In the genomic region with DNA sequence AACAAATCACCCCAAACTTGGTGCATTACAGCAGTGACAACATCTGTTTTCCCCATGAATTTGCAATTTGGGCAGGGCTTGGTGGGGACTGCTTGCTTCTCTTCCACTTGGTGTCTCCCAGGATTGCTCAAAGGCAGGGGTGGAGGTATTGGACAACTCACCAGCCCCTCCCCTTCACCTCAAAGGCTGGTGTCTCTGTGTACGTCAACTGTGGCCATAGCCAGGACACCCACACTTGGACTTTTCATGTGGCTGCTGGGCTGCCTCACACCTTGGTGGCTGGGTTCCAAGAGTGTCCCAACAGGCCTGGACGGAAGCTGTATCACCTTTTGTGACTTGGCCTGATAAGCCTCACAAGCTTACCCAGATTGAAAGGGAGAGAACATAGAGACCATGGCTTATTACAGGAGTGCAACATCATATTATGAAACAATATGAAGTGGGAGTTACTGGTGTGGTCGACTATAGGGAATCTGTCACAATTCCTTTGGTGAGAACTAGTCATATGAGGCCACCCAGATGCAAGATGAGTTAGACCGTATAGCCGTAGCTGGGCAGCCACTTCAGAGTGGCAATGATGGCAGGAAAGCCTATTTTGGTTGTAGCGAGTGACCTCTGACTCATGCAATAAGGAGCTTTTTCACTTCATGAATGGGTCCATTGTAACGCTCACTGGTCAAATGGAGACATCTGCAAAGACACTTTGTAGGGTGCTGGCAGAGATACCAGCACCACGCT, we compare ENCODE assay signal across 2 cellular contexts.
A peak's percentile ranks its signal among the peaks of the same experiment; 100 is the strongest.
TF ChIP-seq lines count a peak whose summit lies in the region.

No MANE protein-coding gene starts in this region.

TF ChIP-seq in WTC11, 78 proteins besides CTCF, POLR2A, EP300 and RAD21 (continued from another document):
- TF ChIP-seq, protein P1, sequence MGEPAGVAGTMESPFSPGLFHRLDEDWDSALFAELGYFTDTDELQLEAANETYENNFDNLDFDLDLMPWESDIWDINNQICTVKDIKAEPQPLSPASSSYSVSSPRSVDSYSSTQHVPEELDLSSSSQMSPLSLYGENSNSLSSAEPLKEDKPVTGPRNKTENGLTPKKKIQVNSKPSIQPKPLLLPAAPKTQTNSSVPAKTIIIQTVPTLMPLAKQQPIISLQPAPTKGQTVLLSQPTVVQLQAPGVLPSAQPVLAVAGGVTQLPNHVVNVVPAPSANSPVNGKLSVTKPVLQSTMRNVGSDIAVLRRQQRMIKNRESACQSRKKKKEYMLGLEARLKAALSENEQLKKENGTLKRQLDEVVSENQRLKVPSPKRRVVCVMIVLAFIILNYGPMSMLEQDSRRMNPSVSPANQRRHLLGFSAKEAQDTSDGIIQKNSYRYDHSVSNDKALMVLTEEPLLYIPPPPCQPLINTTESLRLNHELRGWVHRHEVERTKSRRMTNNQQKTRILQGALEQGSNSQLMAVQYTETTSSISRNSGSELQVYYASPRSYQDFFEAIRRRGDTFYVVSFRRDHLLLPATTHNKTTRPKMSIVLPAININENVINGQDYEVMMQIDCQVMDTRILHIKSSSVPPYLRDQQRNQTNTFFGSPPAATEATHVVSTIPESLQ (CRISPR knock-in tag; IDR thresholded peaks at IDR 0.05) = no peak

TF ChIP-seq in HepG2, 621 proteins besides CTCF, POLR2A, EP300 and RAD21 (continues in another document):
- TF ChIP-seq, protein P2, sequence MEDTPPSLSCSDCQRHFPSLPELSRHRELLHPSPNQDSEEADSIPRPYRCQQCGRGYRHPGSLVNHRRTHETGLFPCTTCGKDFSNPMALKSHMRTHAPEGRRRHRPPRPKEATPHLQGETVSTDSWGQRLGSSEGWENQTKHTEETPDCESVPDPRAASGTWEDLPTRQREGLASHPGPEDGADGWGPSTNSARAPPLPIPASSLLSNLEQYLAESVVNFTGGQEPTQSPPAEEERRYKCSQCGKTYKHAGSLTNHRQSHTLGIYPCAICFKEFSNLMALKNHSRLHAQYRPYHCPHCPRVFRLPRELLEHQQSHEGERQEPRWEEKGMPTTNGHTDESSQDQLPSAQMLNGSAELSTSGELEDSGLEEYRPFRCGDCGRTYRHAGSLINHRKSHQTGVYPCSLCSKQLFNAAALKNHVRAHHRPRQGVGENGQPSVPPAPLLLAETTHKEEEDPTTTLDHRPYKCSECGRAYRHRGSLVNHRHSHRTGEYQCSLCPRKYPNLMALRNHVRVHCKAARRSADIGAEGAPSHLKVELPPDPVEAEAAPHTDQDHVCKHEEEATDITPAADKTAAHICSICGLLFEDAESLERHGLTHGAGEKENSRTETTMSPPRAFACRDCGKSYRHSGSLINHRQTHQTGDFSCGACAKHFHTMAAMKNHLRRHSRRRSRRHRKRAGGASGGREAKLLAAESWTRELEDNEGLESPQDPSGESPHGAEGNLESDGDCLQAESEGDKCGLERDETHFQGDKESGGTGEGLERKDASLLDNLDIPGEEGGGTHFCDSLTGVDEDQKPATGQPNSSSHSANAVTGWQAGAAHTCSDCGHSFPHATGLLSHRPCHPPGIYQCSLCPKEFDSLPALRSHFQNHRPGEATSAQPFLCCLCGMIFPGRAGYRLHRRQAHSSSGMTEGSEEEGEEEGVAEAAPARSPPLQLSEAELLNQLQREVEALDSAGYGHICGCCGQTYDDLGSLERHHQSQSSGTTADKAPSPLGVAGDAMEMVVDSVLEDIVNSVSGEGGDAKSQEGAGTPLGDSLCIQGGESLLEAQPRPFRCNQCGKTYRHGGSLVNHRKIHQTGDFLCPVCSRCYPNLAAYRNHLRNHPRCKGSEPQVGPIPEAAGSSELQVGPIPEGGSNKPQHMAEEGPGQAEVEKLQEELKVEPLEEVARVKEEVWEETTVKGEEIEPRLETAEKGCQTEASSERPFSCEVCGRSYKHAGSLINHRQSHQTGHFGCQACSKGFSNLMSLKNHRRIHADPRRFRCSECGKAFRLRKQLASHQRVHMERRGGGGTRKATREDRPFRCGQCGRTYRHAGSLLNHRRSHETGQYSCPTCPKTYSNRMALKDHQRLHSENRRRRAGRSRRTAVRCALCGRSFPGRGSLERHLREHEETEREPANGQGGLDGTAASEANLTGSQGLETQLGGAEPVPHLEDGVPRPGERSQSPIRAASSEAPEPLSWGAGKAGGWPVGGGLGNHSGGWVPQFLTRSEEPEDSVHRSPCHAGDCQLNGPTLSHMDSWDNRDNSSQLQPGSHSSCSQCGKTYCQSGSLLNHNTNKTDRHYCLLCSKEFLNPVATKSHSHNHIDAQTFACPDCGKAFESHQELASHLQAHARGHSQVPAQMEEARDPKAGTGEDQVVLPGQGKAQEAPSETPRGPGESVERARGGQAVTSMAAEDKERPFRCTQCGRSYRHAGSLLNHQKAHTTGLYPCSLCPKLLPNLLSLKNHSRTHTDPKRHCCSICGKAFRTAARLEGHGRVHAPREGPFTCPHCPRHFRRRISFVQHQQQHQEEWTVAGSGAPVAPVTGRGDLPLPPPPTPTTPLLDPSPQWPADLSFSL (CRISPR knock-in tag; IDR thresholded peaks at IDR 0.05) = no peak
- TF ChIP-seq NCOA5 (CRISPR knock-in tag; IDR thresholded peaks at IDR 0.05) (no peak), PPARG (CRISPR knock-in tag; conservative IDR thresholded peaks at IDR 0.05) (no peak), FOXJ3 (CRISPR knock-in tag; IDR thresholded peaks at IDR 0.05; ENCODE audit: borderline replicate concordance) (no peak), FOSL2 (CRISPR knock-in tag; IDR thresholded peaks at IDR 0.05) (peak; percentile 90), ZNF577 (CRISPR knock-in tag; IDR thresholded peaks at IDR 0.05; ENCODE audit: borderline replicate concordance, low read depth) (no peak), KDM6A (CRISPR knock-in tag; IDR thresholded peaks at IDR 0.05; ENCODE audit: low read depth) (no peak), NR2F1 (CRISPR knock-in tag; IDR thresholded peaks at IDR 0.05) (peak in 1 of 2 experiments; percentile 41; a peak in 1 of 4 replicates), ZNF614 (CRISPR knock-in tag; IDR thresholded peaks at IDR 0.05; ENCODE audit: borderline replicate concordance) (peak; percentile 56; the same call in 1 of the 2 replicates), TBX2 (CRISPR knock-in tag; IDR thresholded peaks at IDR 0.05; ENCODE audit: borderline replicate concordance) (0 out of 2 replicates have a peak, but pooled peaks have one; percentile 10), TARDBP (CRISPR knock-in tag; IDR thresholded peaks at IDR 0.05) (no peak), ZNF34 (CRISPR knock-in tag; IDR thresholded peaks at IDR 0.05; ENCODE audit: borderline replicate concordance) (0 out of 2 replicates have a peak, but pooled peaks have one; percentile 71), SP5 (CRISPR knock-in tag; IDR thresholded peaks at IDR 0.05; ENCODE audit: borderline replicate concordance, low read depth) (no peak), GATAD2A (CRISPR knock-in tag; IDR thresholded peaks at IDR 0.05) (peak; percentile 61), ZNF724P (CRISPR knock-in tag; IDR thresholded peaks at IDR 0.05; ENCODE audit: borderline replicate concordance) (no peak), CENPX (CRISPR knock-in tag; IDR thresholded peaks at IDR 0.05) (no peak), CBX2 (IDR thresholded peaks at IDR 0.05; ENCODE audit: low read depth, low read length) (no peak), CBX2 (CRISPR knock-in tag; IDR thresholded peaks at IDR 0.05; ENCODE audit: low read depth) (no peak), ZNF616 (CRISPR knock-in tag; IDR thresholded peaks at IDR 0.05; ENCODE audit: low read depth) (no peak), SAFB2 (CRISPR knock-in tag; IDR thresholded peaks at IDR 0.05; ENCODE audit: borderline replicate concordance, low read depth) (no peak), NR2C2 (CRISPR knock-in tag; IDR thresholded peaks at IDR 0.05; ENCODE audit: borderline replicate concordance) (peak; percentile 49; the same call in 1 of the 2 replicates), CREM (IDR thresholded peaks at IDR 0.05) (peak; percentile 24; the same call in 1 of the 2 replicates), CREM (CRISPR knock-in tag; IDR thresholded peaks at IDR 0.05) (no peak), ZFP41 (CRISPR knock-in tag; IDR thresholded peaks at IDR 0.05; ENCODE audit: borderline replicate concordance) (no peak), ZNF883 (CRISPR knock-in tag; IDR thresholded peaks at IDR 0.05; ENCODE audit: not compliant biosample characterization) (no peak), ZSCAN9 (CRISPR knock-in tag; IDR thresholded peaks at IDR 0.05; ENCODE audit: borderline replicate concordance) (no peak), ZNF703 (CRISPR knock-in tag; IDR thresholded peaks at IDR 0.05; ENCODE audit: borderline replicate concordance) (no peak), ATF7-NPFF (CRISPR knock-in tag; IDR thresholded peaks at IDR 0.05; ENCODE audit: low read depth) (no peak), SMC3 (IDR thresholded peaks at IDR 0.05; ENCODE audit: low read length) (no peak), SOX6 (IDR thresholded peaks at IDR 0.05) (no peak), SOX6 (CRISPR knock-in tag; IDR thresholded peaks at IDR 0.05) (peak; percentile 21; the same call in 1 of the 2 replicates), WIZ (CRISPR knock-in tag; IDR thresholded peaks at IDR 0.05) (no peak), ZNF7 (CRISPR knock-in tag; IDR thresholded peaks at IDR 0.05) (peak; percentile 49)
- TF ChIP-seq, protein P3, sequence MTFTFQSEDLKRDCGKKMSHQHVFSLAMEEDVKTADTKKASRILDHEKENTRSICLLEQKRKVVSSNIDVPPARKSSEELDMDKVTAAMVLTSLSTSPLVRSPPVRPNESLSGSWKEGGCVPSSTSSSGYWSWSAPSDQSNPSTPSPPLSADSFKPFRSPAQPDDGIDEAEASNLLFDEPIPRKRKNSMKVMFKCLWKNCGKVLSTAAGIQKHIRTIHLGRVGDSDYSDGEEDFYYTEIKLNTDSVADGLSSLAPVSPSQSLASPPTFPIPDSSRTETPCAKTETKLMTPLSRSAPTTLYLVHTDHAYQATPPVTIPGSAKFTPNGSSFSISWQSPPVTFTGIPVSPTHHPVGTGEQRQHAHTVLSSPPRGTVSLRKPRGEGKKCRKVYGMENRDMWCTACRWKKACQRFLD (CRISPR knock-in tag; IDR thresholded peaks at IDR 0.05; ENCODE audit: borderline replicate concordance) = no peak
- TF ChIP-seq, protein P4, sequence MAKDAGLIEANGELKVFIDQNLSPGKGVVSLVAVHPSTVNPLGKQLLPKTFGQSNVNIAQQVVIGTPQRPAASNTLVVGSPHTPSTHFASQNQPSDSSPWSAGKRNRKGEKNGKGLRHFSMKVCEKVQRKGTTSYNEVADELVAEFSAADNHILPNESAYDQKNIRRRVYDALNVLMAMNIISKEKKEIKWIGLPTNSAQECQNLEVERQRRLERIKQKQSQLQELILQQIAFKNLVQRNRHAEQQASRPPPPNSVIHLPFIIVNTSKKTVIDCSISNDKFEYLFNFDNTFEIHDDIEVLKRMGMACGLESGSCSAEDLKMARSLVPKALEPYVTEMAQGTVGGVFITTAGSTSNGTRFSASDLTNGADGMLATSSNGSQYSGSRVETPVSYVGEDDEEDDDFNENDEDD (CRISPR knock-in tag; IDR thresholded peaks at IDR 0.05; ENCODE audit: borderline replicate concordance) = peak; percentile 13; the same call in 1 of the 2 replicates
- TF ChIP-seq, protein P5, sequence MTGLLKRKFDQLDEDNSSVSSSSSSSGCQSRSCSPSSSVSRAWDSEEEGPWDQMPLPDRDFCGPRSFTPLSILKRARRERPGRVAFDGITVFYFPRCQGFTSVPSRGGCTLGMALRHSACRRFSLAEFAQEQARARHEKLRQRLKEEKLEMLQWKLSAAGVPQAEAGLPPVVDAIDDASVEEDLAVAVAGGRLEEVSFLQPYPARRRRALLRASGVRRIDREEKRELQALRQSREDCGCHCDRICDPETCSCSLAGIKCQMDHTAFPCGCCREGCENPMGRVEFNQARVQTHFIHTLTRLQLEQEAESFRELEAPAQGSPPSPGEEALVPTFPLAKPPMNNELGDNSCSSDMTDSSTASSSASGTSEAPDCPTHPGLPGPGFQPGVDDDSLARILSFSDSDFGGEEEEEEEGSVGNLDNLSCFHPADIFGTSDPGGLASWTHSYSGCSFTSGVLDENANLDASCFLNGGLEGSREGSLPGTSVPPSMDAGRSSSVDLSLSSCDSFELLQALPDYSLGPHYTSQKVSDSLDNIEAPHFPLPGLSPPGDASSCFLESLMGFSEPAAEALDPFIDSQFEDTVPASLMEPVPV (CRISPR knock-in tag; IDR thresholded peaks at IDR 0.05) = no peak
- TF ChIP-seq, protein P6, sequence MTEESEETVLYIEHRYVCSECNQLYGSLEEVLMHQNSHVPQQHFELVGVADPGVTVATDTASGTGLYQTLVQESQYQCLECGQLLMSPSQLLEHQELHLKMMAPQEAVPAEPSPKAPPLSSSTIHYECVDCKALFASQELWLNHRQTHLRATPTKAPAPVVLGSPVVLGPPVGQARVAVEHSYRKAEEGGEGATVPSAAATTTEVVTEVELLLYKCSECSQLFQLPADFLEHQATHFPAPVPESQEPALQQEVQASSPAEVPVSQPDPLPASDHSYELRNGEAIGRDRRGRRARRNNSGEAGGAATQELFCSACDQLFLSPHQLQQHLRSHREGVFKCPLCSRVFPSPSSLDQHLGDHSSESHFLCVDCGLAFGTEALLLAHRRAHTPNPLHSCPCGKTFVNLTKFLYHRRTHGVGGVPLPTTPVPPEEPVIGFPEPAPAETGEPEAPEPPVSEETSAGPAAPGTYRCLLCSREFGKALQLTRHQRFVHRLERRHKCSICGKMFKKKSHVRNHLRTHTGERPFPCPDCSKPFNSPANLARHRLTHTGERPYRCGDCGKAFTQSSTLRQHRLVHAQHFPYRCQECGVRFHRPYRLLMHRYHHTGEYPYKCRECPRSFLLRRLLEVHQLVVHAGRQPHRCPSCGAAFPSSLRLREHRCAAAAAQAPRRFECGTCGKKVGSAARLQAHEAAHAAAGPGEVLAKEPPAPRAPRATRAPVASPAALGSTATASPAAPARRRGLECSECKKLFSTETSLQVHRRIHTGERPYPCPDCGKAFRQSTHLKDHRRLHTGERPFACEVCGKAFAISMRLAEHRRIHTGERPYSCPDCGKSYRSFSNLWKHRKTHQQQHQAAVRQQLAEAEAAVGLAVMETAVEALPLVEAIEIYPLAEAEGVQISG (CRISPR knock-in tag; IDR thresholded peaks at IDR 0.05) = no peak
- TF ChIP-seq, protein P7, sequence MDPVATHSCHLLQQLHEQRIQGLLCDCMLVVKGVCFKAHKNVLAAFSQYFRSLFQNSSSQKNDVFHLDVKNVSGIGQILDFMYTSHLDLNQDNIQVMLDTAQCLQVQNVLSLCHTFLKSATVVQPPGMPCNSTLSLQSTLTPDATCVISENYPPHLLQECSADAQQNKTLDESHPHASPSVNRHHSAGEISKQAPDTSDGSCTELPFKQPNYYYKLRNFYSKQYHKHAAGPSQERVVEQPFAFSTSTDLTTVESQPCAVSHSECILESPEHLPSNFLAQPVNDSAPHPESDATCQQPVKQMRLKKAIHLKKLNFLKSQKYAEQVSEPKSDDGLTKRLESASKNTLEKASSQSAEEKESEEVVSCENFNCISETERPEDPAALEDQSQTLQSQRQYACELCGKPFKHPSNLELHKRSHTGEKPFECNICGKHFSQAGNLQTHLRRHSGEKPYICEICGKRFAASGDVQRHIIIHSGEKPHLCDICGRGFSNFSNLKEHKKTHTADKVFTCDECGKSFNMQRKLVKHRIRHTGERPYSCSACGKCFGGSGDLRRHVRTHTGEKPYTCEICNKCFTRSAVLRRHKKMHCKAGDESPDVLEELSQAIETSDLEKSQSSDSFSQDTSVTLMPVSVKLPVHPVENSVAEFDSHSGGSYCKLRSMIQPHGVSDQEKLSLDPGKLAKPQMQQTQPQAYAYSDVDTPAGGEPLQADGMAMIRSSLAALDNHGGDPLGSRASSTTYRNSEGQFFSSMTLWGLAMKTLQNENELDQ (CRISPR knock-in tag; IDR thresholded peaks at IDR 0.05; ENCODE audit: borderline replicate concordance) = no peak
- TF ChIP-seq, protein P8, sequence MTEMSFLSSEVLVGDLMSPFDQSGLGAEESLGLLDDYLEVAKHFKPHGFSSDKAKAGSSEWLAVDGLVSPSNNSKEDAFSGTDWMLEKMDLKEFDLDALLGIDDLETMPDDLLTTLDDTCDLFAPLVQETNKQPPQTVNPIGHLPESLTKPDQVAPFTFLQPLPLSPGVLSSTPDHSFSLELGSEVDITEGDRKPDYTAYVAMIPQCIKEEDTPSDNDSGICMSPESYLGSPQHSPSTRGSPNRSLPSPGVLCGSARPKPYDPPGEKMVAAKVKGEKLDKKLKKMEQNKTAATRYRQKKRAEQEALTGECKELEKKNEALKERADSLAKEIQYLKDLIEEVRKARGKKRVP (CRISPR knock-in tag; IDR thresholded peaks at IDR 0.05) = 0 out of 4 replicates have a peak, but pooled peaks of 1 of the 2 experiments have one; percentile 41
